1 cellular context compared by ENCODE assay signal in genomic region chr20:57702521-57702920, GRCh38.
TF ChIP-seq lines count a peak whose summit lies in the region.

No MANE protein-coding gene starts in this region.

TF ChIP-seq in A549, 52 proteins besides CTCF, POLR2A, EP300 and RAD21:
- TF ChIP-seq FOSL2 (IDR thresholded peaks at IDR 0.05): no peak
- TF ChIP-seq FOSL2 (CRISPR knock-in tag; IDR thresholded peaks at IDR 0.05): no peak
- TF ChIP-seq JUN (IDR thresholded peaks at IDR 0.05): peak in 1 of 2 experiments; percentile 12; a peak in 1 of 5 replicates
- no peak for TF ChIP-seq NPAS2 (CRISPR knock-in tag; IDR thresholded peaks at IDR 0.05; ENCODE audit: borderline replicate concordance)
- no peak for TF ChIP-seq FOSB (CRISPR knock-in tag; IDR thresholded peaks at IDR 0.05)
- TF ChIP-seq ZFP36 (IDR thresholded peaks at IDR 0.05; ENCODE audit: borderline replicate concordance, partially characterized antibody): peak; percentile 67
- no peak for TF ChIP-seq RNF2 (IDR thresholded peaks at IDR 0.05; ENCODE audit: borderline replicate concordance, low read depth)
- no peak for TF ChIP-seq HOXA7 (CRISPR knock-in tag; IDR thresholded peaks at IDR 0.05)
